In the genomic region with DNA sequence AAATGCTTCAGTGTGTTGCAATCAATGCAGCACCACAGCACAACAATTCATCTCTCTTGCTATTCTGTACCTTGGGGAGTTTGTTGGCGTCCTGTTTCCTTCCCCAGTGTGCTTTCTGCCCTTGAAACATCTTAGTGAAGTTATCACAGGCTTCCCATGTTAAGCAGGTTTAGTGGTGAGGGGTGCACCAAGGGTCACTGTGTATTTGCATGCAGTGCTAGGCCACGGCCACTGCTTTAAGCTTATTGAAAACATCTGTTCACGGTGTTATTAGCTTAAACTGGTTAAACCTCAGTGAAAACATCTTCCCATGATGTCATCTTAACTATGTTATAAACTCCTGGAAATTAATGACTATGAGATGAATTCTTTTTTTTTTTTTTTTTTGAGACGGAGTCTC, we compare ENCODE assay signal across 30 cellular contexts.
"Had no signal": no experiment of that assay in that cellular context is flagged by ENCODE, and none has a peak within 500 bp of the region (broad histone marks: within the 10 kb centered on the region; RNA-seq: fewer than 3 reads in every experiment).

No MANE protein-coding gene starts in this region.

- H3K27ac Mint-ChIP-seq: activated CD4-positive, alpha-beta memory T cell treated with anti-CD3 and anti-CD28 coated beads for 36 hours; activated CD4-positive, alpha-beta T cell treated with anti-CD3 and anti-CD28 coated beads, Interleukin-2, amount 10 ng/mL, durations not matched to agents 7 days and 5 days; activated naive CD4-positive, alpha-beta T cell treated with anti-CD3 and anti-CD28 coated beads, Interleukin-2, amount 50 U/mL, for 72 hours; T-helper 17 cell had no signal

- H3K4me1 ChIP-seq: breast epithelium, SJCRH30 had no signal

- H3K27me3 Mint-ChIP-seq: activated CD4-positive, alpha-beta memory T cell treated with anti-CD3 and anti-CD28 coated beads for 36 hours; activated CD4-positive, alpha-beta T cell treated with anti-CD3 and anti-CD28 coated beads, Interleukin-2, amount 10 ng/mL, durations not matched to agents 7 days and 5 days; T-helper 17 cell had no signal

- H3K9me3 ChIP-seq: breast epithelium, MG63, SJCRH30 had no signal

- H3K27me3 ChIP-seq: breast epithelium, MG63, SJCRH30 had no signal

- H3K4me1 Mint-ChIP-seq: activated CD4-positive, alpha-beta T cell treated with anti-CD3 and anti-CD28 coated beads, Interleukin-2, amount 10 ng/mL, durations not matched to agents 7 days and 5 days; T-helper 17 cell had no signal

- FAIRE-seq: TTC549 had no signal

- H3K9me3 Mint-ChIP-seq: activated CD4-positive, alpha-beta memory T cell treated with anti-CD3 and anti-CD28 coated beads for 36 hours; activated CD4-positive, alpha-beta T cell treated with anti-CD3 and anti-CD28 coated beads, Interleukin-2, amount 10 ng/mL, durations not matched to agents 7 days and 5 days; activated T-cell treated with anti-CD3 and anti-CD28 coated beads, Interleukin-2, amount 50 U/mL, for 4 hours had no signal

- ATAC-seq: activated naive CD4-positive, alpha-beta T cell treated with anti-CD3 and anti-CD28 coated beads, Interleukin-2, amount 50 U/mL, for 72 hours; activated T-cell treated with anti-CD3 and anti-CD28 coated beads, Interleukin-2, amount 50 U/mL, for 4 hours; Panc1; Right ventricle myocardium inferior; T-helper 17 cell had no signal

- H3K4me3 ChIP-seq: breast epithelium, MG63, SJCRH30 had no signal

- DNase-seq: activated CD4-positive, alpha-beta memory T cell treated with anti-CD3 and anti-CD28 coated beads for 36 hours; activated CD4-positive, alpha-beta T cell treated with anti-CD3 and anti-CD28 coated beads, Interleukin-2, amount 10 ng/mL, durations not matched to agents 7 days and 5 days; activated CD4-positive, CD25-positive, alpha-beta regulatory T cell; activated CD8-positive, alpha-beta memory T cell treated with anti-CD3 and anti-CD28 coated beads for 24 hours; activated effector memory CD4-positive, alpha-beta T cell treated with anti-CD3 and anti-CD28 coated beads, Interleukin-2, amount 50 U/mL, for 16 hours; activated naive CD4-positive, alpha-beta T cell treated with Interleukin-2 at 50 U/mL for 16 hours; activated T-cell treated with anti-CD3 and anti-CD28 coated beads, Interleukin-2, amount 50 U/mL, for 4 hours; anterior cingulate cortex; central memory CD4-positive, alpha-beta T cell; MG63; MV-4-11; NCI-H1105; NCI-H1436; NCI-H1694 treated with DMSO at 0.1 percent for 48 hours; NCI-H2029 treated with DMSO at 0.1 percent for 48 hours; NCI-H2171; NCI-H226; NCI-H526; NCI-H774; NK-92 treated with Interleukin-12 subunit alpha and Interleukin-12 subunit beta, amount 100 ng/mL, for 24 hours; OCI-M1; RPMI8226; SJCRH30; T-helper 17 cell; T1000 had no signal

- H3K36me3 ChIP-seq: breast epithelium, MG63, SJCRH30 had no signal

- H3K4me3 Mint-ChIP-seq: activated CD4-positive, alpha-beta memory T cell treated with anti-CD3 and anti-CD28 coated beads for 36 hours; activated CD4-positive, alpha-beta T cell treated with anti-CD3 and anti-CD28 coated beads, Interleukin-2, amount 10 ng/mL, durations not matched to agents 7 days and 5 days; activated T-cell treated with anti-CD3 and anti-CD28 coated beads, Interleukin-2, amount 50 U/mL, for 4 hours; T-helper 17 cell had no signal

- H3K36me3 Mint-ChIP-seq: activated CD4-positive, alpha-beta memory T cell treated with anti-CD3 and anti-CD28 coated beads for 36 hours; activated naive CD4-positive, alpha-beta T cell treated with anti-CD3 and anti-CD28 coated beads, Interleukin-2, amount 50 U/mL, for 72 hours had no signal

- H3K27ac ChIP-seq: breast epithelium, SJCRH30 had no signal
